ENCODE assay signal across 17 cellular contexts in genomic region chr5:65203746-65204145, GRCh38.
DNase-seq lines count a peak whose midpoint lies in the region; ATAC-seq, FAIRE-seq and TF ChIP-seq lines count a peak whose summit lies in the region.
"Had no signal": no experiment of that assay in that cellular context is flagged by ENCODE, and none has a peak within 500 bp of the region (broad histone marks: within the 10 kb centered on the region; RNA-seq: fewer than 3 reads in every experiment).

No MANE protein-coding gene starts in this region.

- H3K4me3 ChIP-seq in endothelial cell of umbilical vein (replicated peaks in 1 of 3; ENCODE audit: insufficient read depth in 1 of 3, low read depth in 1 of 3, low read length in 3 of 3) = no peak overlapping the region
- H3K4me3 ChIP-seq in colonic mucosa = no peak overlapping the region

- TF ChIP-seq CTCF in endothelial cell of umbilical vein (IDR thresholded peaks at IDR 0.05; ENCODE audit: extremely low read depth in 1 of 2, insufficient read depth in 1 of 2, low read depth in 1 of 2, low read length in 2 of 2) (no peak), colonic mucosa (IDR thresholded peaks at IDR 0.05) (no peak)

- intact Hi-C loops in endothelial cell of umbilical vein (cut with micrococcal nuclease) = no loop called here
- intact Hi-C loops in colonic mucosa (cut with DNase I) = no loop called here

- no peak overlapping the region for H2AFZ ChIP-seq in endothelial cell of umbilical vein (ENCODE audit: low read depth, low read length)

- peaks cover 48% of the 10 kb centered on the region for H3K4me1 ChIP-seq in endothelial cell of umbilical vein (ENCODE audit: control insufficient read depth, extremely low read depth, insufficient read depth, low read length)
- no peaks in the 10 kb centered on the region for H3K4me1 ChIP-seq in colonic mucosa

- POLR2A ChIA-PET in endothelial cell of umbilical vein (lab: Charles Lee) = no interaction called here

- H3K27me3 ChIP-seq in endothelial cell of umbilical vein (ENCODE audit: control insufficient read depth in 2 of 2, insufficient read depth in 2 of 2, low read length in 2 of 2) (no peaks in the 10 kb centered on the region), colonic mucosa (no peaks in the 10 kb centered on the region)

- no peaks in the 10 kb centered on the region for H4K20me1 ChIP-seq in endothelial cell of umbilical vein (replicated peaks; ENCODE audit: control insufficient read depth, extremely low read depth, insufficient read depth, low read length)

- peaks cover 0 to 4% of the 10 kb centered on the region in 2 experiments for H3K36me3 ChIP-seq in endothelial cell of umbilical vein (ENCODE audit: control insufficient read depth in 2 of 2, extremely low read depth in 1 of 2, insufficient read depth in 2 of 2, low read length in 2 of 2)
- no peaks in the 10 kb centered on the region for H3K36me3 ChIP-seq in colonic mucosa

- H3K9me3 ChIP-seq in endothelial cell of umbilical vein (replicated peaks; ENCODE audit: control insufficient read depth, insufficient read depth, low read length) (no peaks in the 10 kb centered on the region), colonic mucosa (no peaks in the 10 kb centered on the region)

- dilution Hi-C loops in endothelial cell of umbilical vein (cut with MboI; ENCODE audit: extremely low pct_ligation_motif_present, low sequenced_read_pairs) = no loop called here

- no peak for ATAC-seq in HG02981 (IDR thresholded peaks at IDR 0.05; ENCODE audit: unreplicated experiment)
- ATAC-seq: activated CD8-positive, alpha-beta T cell treated with anti-CD3 and anti-CD28 coated beads for 36 hours; right cardiac atrium; Right ventricle myocardium inferior; stimulated activated naive B cell treated with anti-CD40 and anti-IgM and Interleukin-4, amounts not matched to agents 10 μg/mL and 1 μg/mL and 100 μg/mL, for 72 hours had no signal

- no TSS peak for BruUV-seq in endothelial cell of umbilical vein (replicated peaks; lab: Mats Ljungman, UMichigan)

- DNase-seq in Daoy (ENCODE audit: low read depth) (peak; percentile 62), RCC 7860 (ENCODE audit: low spot score) (peak; percentile 79), endothelial cell of umbilical vein (ENCODE audit: low read depth, low spot score) (peak; percentile 24), non-pigmented ciliary epithelial cell (ENCODE audit: low read depth) (peak; percentile 85), colonic mucosa (no peak), NCI-H2107 treated with DMSO at 0.1 percent for 48 hours (lab: John Stamatoyannopoulos, UW; ENCODE audit: unreplicated experiment) (no peak), NOMO-1 (lab: John Stamatoyannopoulos, UW; ENCODE audit: unreplicated experiment in 2 of 2) (no peak)
- DNase-seq: activated CD8-positive, alpha-beta T cell treated with anti-CD3 and anti-CD28 coated beads for 36 hours; CD4-positive, alpha-beta memory T cell; GDM1; NCI-H1436; NCI-H524 treated with DMSO at 0.1 percent for 48 hours; right cardiac atrium; stimulated activated CD4-positive, alpha-beta T cell treated with anti-CD3 and anti-CD28 coated beads, Interleukin-4, amount 100 ng/mL, for 4 hours; stimulated activated naive B cell treated with anti-CD40 and anti-IgM and Interleukin-4, amounts not matched to agents 10 μg/mL and 1 μg/mL and 100 μg/mL, for 72 hours had no signal

- no peak for TF ChIP-seq POLR2A in endothelial cell of umbilical vein (IDR thresholded peaks at IDR 0.05; ENCODE audit: low read depth, low read length)

- H3K27ac ChIP-seq in endothelial cell of umbilical vein (ENCODE audit: insufficient read depth, low read depth, low read length) (peak overlapping the region; percentile 62), colonic mucosa (no peak overlapping the region)

- FAIRE-seq in RCC 7860 (lab: Jason Lieb, UNC) (peak; percentile 84), endothelial cell of umbilical vein (lab: Jason Lieb, UNC) (no peak)

- no peaks in the 10 kb centered on the region for H3K79me2 ChIP-seq in endothelial cell of umbilical vein (ENCODE audit: control insufficient read depth, insufficient read depth, low read length)

- peak overlapping the region; percentile 6 for H3K9ac ChIP-seq in endothelial cell of umbilical vein (replicated peaks; ENCODE audit: extremely low read depth, insufficient read depth, low read length)
- no peak overlapping the region for H3K9ac ChIP-seq in colonic mucosa (ENCODE audit: low read depth in 2 of 2, low read length in 2 of 2)

- CTCF ChIA-PET in endothelial cell of umbilical vein (lab: Charles Lee) = interaction anchor here (1.0 to 1.3 kb wide), 3 partner anchors 59 to 280 kb away, joined by 3 to 5 read pairs (median 3); no protein-coding TSS in a partner anchor

- no peak overlapping the region for H3K4me2 ChIP-seq in endothelial cell of umbilical vein (ENCODE audit: insufficient read depth, low read length)

- H3K9me1 ChIP-seq in endothelial cell of umbilical vein (replicated peaks; ENCODE audit: control insufficient read depth, extremely low read depth, insufficient read depth, low read length) = no peaks in the 10 kb centered on the region

TF ChIP-seq in endothelial cell of umbilical vein, 7 proteins besides CTCF, POLR2A, EP300 and RAD21:
- TF ChIP-seq FOS (IDR thresholded peaks at IDR 0.05; ENCODE audit: borderline replicate concordance, insufficient read depth, low read length) = peak; percentile 56
- TF ChIP-seq POLR2AphosphoS5 (IDR thresholded peaks at IDR 0.05; ENCODE audit: insufficient read depth, low read depth, low read length) = no peak
- no peak for TF ChIP-seq JUN (IDR thresholded peaks at IDR 0.05; ENCODE audit: borderline replicate concordance, insufficient read depth, insufficient read length, low read depth)
- no peak for TF ChIP-seq EZH2 (IDR thresholded peaks at IDR 0.05; ENCODE audit: borderline replicate concordance, low read depth, low read length, severe bottlenecking)
- TF ChIP-seq MYC (IDR thresholded peaks at IDR 0.05; ENCODE audit: low read depth, low read length) = no peak
- no peak for TF ChIP-seq MAX (IDR thresholded peaks at IDR 0.05; ENCODE audit: insufficient read depth, insufficient read length)

Comparison
In these comparisons a context has a peak if more than half of its experiments do, and no peak if none do; other contexts are left out.
1. DNase-seq: peak in Daoy (single experiment), RCC 7860 (single experiment), endothelial cell of umbilical vein (single experiment) and non-pigmented ciliary epithelial cell (single experiment); none in colonic mucosa (single experiment), NCI-H2107 treated with DMSO at 0.1 percent for 48 hours (single experiment) and NOMO-1 (0 of 2).